Comparison of ENCODE assay signal across 34 cellular contexts in genomic region chr17:69444023-69444422, GRCh38.
"Had no signal": no experiment of that assay in that cellular context is flagged by ENCODE, and none has a peak within 500 bp of the region (broad histone marks: within the 10 kb centered on the region; RNA-seq: fewer than 3 reads in every experiment).

No MANE protein-coding gene starts in this region.

- H3K4me3 Mint-ChIP-seq: activated B cell treated with CpG ODN at 0.5 μM for 24 hours; activated CD4-positive, alpha-beta memory T cell treated with anti-CD3 and anti-CD28 coated beads for 36 hours; activated CD4-positive, alpha-beta T cell treated with anti-CD3 and anti-CD28 coated beads, Interleukin-2, amount 10 ng/mL, durations not matched to agents 24 days and 14 days; activated CD8-positive, alpha-beta T cell treated with anti-CD3 and anti-CD28 coated beads for 36 hours; activated naive CD4-positive, alpha-beta T cell treated with anti-CD3 and anti-CD28 coated beads, Interleukin-2, amount 10 ng/mL, durations not matched to agents 7 days and 5 days; activated naive CD4-positive, alpha-beta T cell treated with anti-CD3 and anti-CD28 coated beads, Interleukin-2, amount 50 U/mL, for 24 hours; activated naive CD8-positive, alpha-beta T cell; activated T-cell treated with anti-CD3 and anti-CD28 coated beads, Interleukin-2, amount 50 U/mL, for 4 hours; activated T-cell treated with anti-CD3 and anti-CD28 coated beads, Interleukin-2, amount 50 U/mL, for 72 hours; activated T-helper 1 cell treated with anti-CD3 and anti-CD28 coated beads, Interleukin-12 subunit alpha, Interleukin-12 subunit beta, Interleukin-2, Interleukin-4 antibody, amounts not matched to agents 30 ng/mL and 10 ng/mL and 1 ng/mL, durations not matched to agents 14 hours and 24 hours and 36 hours; brain; central memory CD8-positive, alpha-beta T cell; T-helper 1 cell treated with Interleukin-12 subunit alpha and Interleukin-12 subunit beta and Interleukin-4 antibody, amounts not matched to agents 30 μg/mL and 1 μg/mL, for 36 hours; T-helper 2 cell treated with Interferon-gamma antibody and Interleukin-4, amounts not matched to agents 5 μg/mL and 100 μg/mL, for 36 hours had no signal

- H3K27me3 ChIP-seq: ascending aorta, cardiac muscle cell had no signal

- H3K36me3 ChIP-seq: ascending aorta, cardiac muscle cell had no signal

- H3K9me3 Mint-ChIP-seq: activated naive CD4-positive, alpha-beta T cell treated with anti-CD3 and anti-CD28 coated beads, Interleukin-2, amount 50 U/mL, for 24 hours had no signal

- H3K4me1 ChIP-seq: ascending aorta had no signal

- H3K4me3 ChIP-seq: ascending aorta, cardiac muscle cell had no signal

- H3K27ac Mint-ChIP-seq: activated B cell treated with CpG ODN at 0.5 μM for 24 hours; activated CD4-positive, alpha-beta memory T cell treated with anti-CD3 and anti-CD28 coated beads for 36 hours; activated CD4-positive, alpha-beta T cell treated with anti-CD3 and anti-CD28 coated beads, Interleukin-2, amount 10 ng/mL, durations not matched to agents 24 days and 14 days; activated CD8-positive, alpha-beta T cell treated with anti-CD3 and anti-CD28 coated beads for 36 hours; activated naive CD4-positive, alpha-beta T cell treated with anti-CD3 and anti-CD28 coated beads, Interleukin-2, amount 10 ng/mL, durations not matched to agents 7 days and 5 days; activated naive CD4-positive, alpha-beta T cell treated with anti-CD3 and anti-CD28 coated beads, Interleukin-2, amount 50 U/mL, for 24 hours; activated T-cell treated with anti-CD3 and anti-CD28 coated beads, Interleukin-2, amount 50 U/mL, for 72 hours; activated T-helper 1 cell treated with anti-CD3 and anti-CD28 coated beads, Interleukin-12 subunit alpha, Interleukin-12 subunit beta, Interleukin-2, Interleukin-4 antibody, amounts not matched to agents 30 ng/mL and 10 ng/mL and 1 ng/mL, durations not matched to agents 14 hours and 24 hours and 36 hours; activated T-helper 2 cell treated with anti-CD3 and anti-CD28 coated beads, Interferon-gamma antibody, Interleukin-2, Interleukin-4, amounts not matched to agents 10 μg/mL and 5 μg/mL and 100 μg/mL, durations not matched to agents 14 hours and 24 hours and 36 hours; brain; T-helper 1 cell treated with Interleukin-12 subunit alpha and Interleukin-12 subunit beta and Interleukin-4 antibody, amounts not matched to agents 30 μg/mL and 1 μg/mL, for 36 hours; T-helper 2 cell treated with Interferon-gamma antibody and Interleukin-4, amounts not matched to agents 5 μg/mL and 100 μg/mL, for 36 hours had no signal

- DNase-seq: activated B cell treated with CpG ODN at 0.5 μM for 24 hours; activated CD4-positive, alpha-beta T cell treated with anti-CD3 and anti-CD28 coated beads for 4 hours; activated CD4-positive, alpha-beta T cell treated with anti-CD3 and anti-CD28 coated beads, Interleukin-2, amount 10 ng/mL, durations not matched to agents 24 days and 14 days; activated CD4-positive, alpha-beta T cell treated with anti-CD3 and anti-CD28 coated beads, Interleukin-2, amount 50 U/mL, for 1 hour; activated CD4-positive, alpha-beta T cell treated with anti-CD3 and anti-CD28 coated beads, Interleukin-2, amount 50 U/mL, for 4 hours; activated CD4-positive, CD25-positive, alpha-beta regulatory T cell treated with anti-CD3 and anti-CD28 coated beads, Interleukin-2, amount 50 U/mL, for 72 hours; activated CD8-positive, alpha-beta memory T cell treated with anti-CD3 and anti-CD28 coated beads, Interleukin-2, amount 50 U/mL, for 4 hours; activated CD8-positive, alpha-beta T cell treated with anti-CD3 and anti-CD28 coated beads for 36 hours; activated effector memory CD4-positive, alpha-beta T cell treated with Interleukin-2 at 50 U/mL for 16 hours; activated gamma-delta T cell; activated naive CD4-positive, alpha-beta T cell treated with anti-CD3 and anti-CD28 coated beads, Interleukin-2, amount 10 ng/mL, durations not matched to agents 7 days and 5 days; activated naive CD4-positive, alpha-beta T cell treated with Interleukin-2 at 50 U/mL for 16 hours; activated T-cell treated with anti-CD3 and anti-CD28 coated beads for 4 hours; activated T-cell treated with anti-CD3 and anti-CD28 coated beads, Interleukin-2, amount 50 U/mL, for 1 hour; activated T-cell treated with anti-CD3 and anti-CD28 coated beads, Interleukin-2, amount 50 U/mL, for 4 hours; activated T-cell treated with anti-CD3 and anti-CD28 coated beads, Interleukin-2, amount 50 U/mL, for 72 hours; amygdala; anterior cingulate cortex; caudate nucleus; SW 1271; T-helper 1 cell; T-helper 9 cell had no signal

- H3K36me3 Mint-ChIP-seq: activated naive CD4-positive, alpha-beta T cell treated with anti-CD3 and anti-CD28 coated beads, Interleukin-2, amount 10 ng/mL, durations not matched to agents 7 days and 5 days had no signal

- H3K27ac ChIP-seq: ascending aorta, cardiac muscle cell, VCaP had no signal

- H3K27me3 Mint-ChIP-seq: activated B cell treated with CpG ODN at 0.5 μM for 24 hours; activated CD4-positive, alpha-beta memory T cell treated with anti-CD3 and anti-CD28 coated beads for 36 hours; activated CD4-positive, alpha-beta T cell treated with anti-CD3 and anti-CD28 coated beads, Interleukin-2, amount 10 ng/mL, durations not matched to agents 24 days and 14 days; activated CD8-positive, alpha-beta T cell treated with anti-CD3 and anti-CD28 coated beads for 36 hours; activated naive CD4-positive, alpha-beta T cell treated with anti-CD3 and anti-CD28 coated beads, Interleukin-2, amount 10 ng/mL, durations not matched to agents 7 days and 5 days; activated naive CD4-positive, alpha-beta T cell treated with anti-CD3 and anti-CD28 coated beads, Interleukin-2, amount 50 U/mL, for 24 hours; activated naive CD8-positive, alpha-beta T cell; central memory CD8-positive, alpha-beta T cell had no signal

- ATAC-seq: activated CD8-positive, alpha-beta T cell treated with anti-CD3 and anti-CD28 coated beads for 36 hours; activated T-cell treated with anti-CD3 and anti-CD28 coated beads, Interleukin-2, amount 50 U/mL, for 4 hours had no signal
